ENCODE assay signal across 1 cellular context in genomic region chr5:59591162-59591561, GRCh38.
TF ChIP-seq lines count a peak whose summit lies in the region.

No MANE protein-coding gene starts in this region.

TF ChIP-seq in GM12878, 131 proteins besides CTCF, POLR2A, EP300 and RAD21 (continued from another document):
- no peak for TF ChIP-seq ZNF687 (IDR thresholded peaks at IDR 0.05)
- peak; percentile 51; the same call in 1 of the 2 replicates for TF ChIP-seq ZNF24 (IDR thresholded peaks at IDR 0.05)
- no peak for TF ChIP-seq ZBTB33 (IDR thresholded peaks at IDR 0.05)
- no peak for TF ChIP-seq CBFB (IDR thresholded peaks at IDR 0.05; ENCODE audit: low read depth)
- TF ChIP-seq POLR2AphosphoS5 (IDR thresholded peaks at IDR 0.05; ENCODE audit: low read length), result no peak
- TF ChIP-seq PKNOX1 (IDR thresholded peaks at IDR 0.05), result no peak
- TF ChIP-seq EZH2 (IDR thresholded peaks at IDR 0.05; ENCODE audit: borderline replicate concordance, control insufficient read depth, low read depth, low read length), result no peak
- TF ChIP-seq SMC3 (IDR thresholded peaks at IDR 0.05; ENCODE audit: borderline replicate concordance, low read length), result no peak
- TF ChIP-seq RB1 (IDR thresholded peaks at IDR 0.05; ENCODE audit: borderline replicate concordance), result no peak
- no peak for TF ChIP-seq YY1 (IDR thresholded peaks at IDR 0.05; ENCODE audit: low read depth, low read length)
- no peak for TF ChIP-seq POLR2AphosphoS2 (IDR thresholded peaks at IDR 0.05; ENCODE audit: low read depth, low read length)
- TF ChIP-seq MAX (IDR thresholded peaks at IDR 0.05; ENCODE audit: low read depth, low read length), result no peak
- no peak for TF ChIP-seq RFX5 (IDR thresholded peaks at IDR 0.05; ENCODE audit: low read depth, low read length)
- TF ChIP-seq HDAC6 (IDR thresholded peaks at IDR 0.05; ENCODE audit: unreplicated experiment), result no peak
- no peak for TF ChIP-seq NBN (IDR thresholded peaks at IDR 0.05)
- no peak for TF ChIP-seq STAT3 (IDR thresholded peaks at IDR 0.05; ENCODE audit: low read depth, low read length)
- TF ChIP-seq BRCA1 (IDR thresholded peaks at IDR 0.05; ENCODE audit: low read depth, low read length), result no peak
- 0 out of 2 replicates have a peak, but pooled peaks have one; percentile 15 for TF ChIP-seq BCL11A (IDR thresholded peaks at IDR 0.05; ENCODE audit: low read depth, low read length)
- no peak for TF ChIP-seq CHD4 (IDR thresholded peaks at IDR 0.05)
- TF ChIP-seq ZNF592 (IDR thresholded peaks at IDR 0.05), result no peak
- TF ChIP-seq EGR1 (IDR thresholded peaks at IDR 0.05; ENCODE audit: borderline replicate concordance in 1 of 2, low read depth in 2 of 2, low read length in 2 of 2), result no peak
- peak; percentile 83; the same call in 1 of the 2 replicates for TF ChIP-seq ZNF217 (IDR thresholded peaks at IDR 0.05)
- TF ChIP-seq CBX5 (IDR thresholded peaks at IDR 0.05; ENCODE audit: low read depth), result no peak
- no peak for TF ChIP-seq ZNF207 (IDR thresholded peaks at IDR 0.05; ENCODE audit: borderline replicate concordance)
- no peak for TF ChIP-seq KDM1A (IDR thresholded peaks at IDR 0.05; ENCODE audit: borderline replicate concordance)
- no peak for TF ChIP-seq SIX5 (IDR thresholded peaks at IDR 0.05; ENCODE audit: low read depth, low read length, severe bottlenecking)
- TF ChIP-seq SKIL (IDR thresholded peaks at IDR 0.05; ENCODE audit: low read depth, poor library complexity, severe bottlenecking), result no peak
- TF ChIP-seq CEBPZ (IDR thresholded peaks at IDR 0.05; ENCODE audit: low read depth, low read length), result no peak
- TF ChIP-seq CUX1 (IDR thresholded peaks at IDR 0.05; ENCODE audit: insufficient replicate concordance, low read depth, low read length), result peak; percentile 87
- TF ChIP-seq PBX3 (IDR thresholded peaks at IDR 0.05; ENCODE audit: insufficient replicate concordance, low read depth, low read length), result no peak
- TF ChIP-seq ZNF274 (IDR thresholded peaks at IDR 0.05; ENCODE audit: insufficient read depth, insufficient read length), result no peak
